ENCODE assay signal across 17 cellular contexts in the genomic region with DNA sequence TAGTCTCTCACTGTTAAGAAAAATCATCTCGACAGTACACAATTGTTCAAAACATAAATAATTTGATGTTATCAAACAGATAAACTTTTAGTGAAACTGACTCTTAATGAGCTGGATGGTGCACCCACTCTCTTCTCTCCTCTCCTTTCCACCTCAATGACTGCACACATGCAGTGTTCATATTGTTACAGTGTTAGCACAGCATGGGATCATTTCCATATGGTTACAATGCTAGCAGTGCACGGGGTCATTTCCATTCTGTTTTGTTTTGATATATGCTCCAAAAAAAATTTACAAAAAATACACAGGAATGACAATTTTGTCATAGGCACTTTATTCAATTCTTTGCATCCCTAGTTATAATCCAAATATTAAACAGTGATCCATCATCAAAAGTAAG. TPM values are rescaled to one million over a fixed set of nuclear protein-coding genes. Genes with fewer than 3 reads are reported as not detected.
A peak's percentile ranks its signal among the peaks of the same experiment; 100 is the strongest.
DNase-seq lines count a peak whose midpoint lies in the region; ATAC-seq and TF ChIP-seq lines count a peak whose summit lies in the region.
"Had no signal": no experiment of that assay in that cellular context is flagged by ENCODE, and none has a peak within 500 bp of the region (broad histone marks: within the 10 kb centered on the region; RNA-seq: fewer than 3 reads in every experiment).

No MANE protein-coding gene starts in this region.

- H3K27me3 Mint-ChIP-seq in activated T-cell treated with anti-CD3 and anti-CD28 coated beads, Interleukin-2, amount 50 U/mL, for 24 hours: no peaks in the 10 kb centered on the region
- peaks cover 30% of the 10 kb centered on the region for H3K27me3 Mint-ChIP-seq in brain
- H3K27me3 Mint-ChIP-seq in stimulated activated naive B cell treated with anti-CD40 and anti-IgM and Interleukin-4, amounts not matched to agents 10 μg/mL and 1 μg/mL and 100 μg/mL, for 72 hours: peaks cover 70 to 91% of the 10 kb centered on the region in 2 donors

- intact Hi-C loops in Right ventricle myocardium superior (cut with DNase I): no loop called here

- no peak for ATAC-seq in stimulated activated naive B cell treated with anti-CD40 and anti-IgM and Interleukin-4, amounts not matched to agents 10 μg/mL and 1 μg/mL and 100 μg/mL, for 72 hours (replicated peaks)
- no peak for ATAC-seq in Right ventricle myocardium superior (ENCODE audit: poor library complexity)
- ATAC-seq: Panc1, sciatic nerve had no signal

- no peak for TF ChIP-seq CTCF in brain (conservative IDR thresholded peaks at IDR 0.05)

- no peak overlapping the region for H3K4me3 ChIP-seq in effector memory CD4-positive, alpha-beta T cell (ENCODE audit: insufficient read depth, low read depth, low read length, poor library complexity, severe bottlenecking)
- H3K4me3 ChIP-seq: MG63, ovary, SK-N-MC had no signal

- H3K4me1 Mint-ChIP-seq in activated T-cell treated with anti-CD3 and anti-CD28 coated beads, Interleukin-2, amount 50 U/mL, for 24 hours (ENCODE audit: low read depth): peaks cover 62% of the 10 kb centered on the region
- H3K4me1 Mint-ChIP-seq in brain: peaks cover 76% of the 10 kb centered on the region
- H3K4me1 Mint-ChIP-seq in stimulated activated naive B cell treated with anti-CD40 and anti-IgM and Interleukin-4, amounts not matched to agents 10 μg/mL and 1 μg/mL and 100 μg/mL, for 72 hours: peaks cover 32 to 42% of the 10 kb centered on the region in 2 donors

- H3K27ac ChIP-seq in effector memory CD4-positive, alpha-beta T cell (ENCODE audit: insufficient read depth, low read length, poor library complexity, severe bottlenecking): no peak overlapping the region
- H3K27ac ChIP-seq: brain microvascular endothelial cell, epithelial cell of prostate, ovary, SK-N-MC had no signal

- peak overlapping the region; percentile 41 for H3K4me3 Mint-ChIP-seq in activated T-cell treated with anti-CD3 and anti-CD28 coated beads, Interleukin-2, amount 50 U/mL, for 24 hours
- H3K4me3 Mint-ChIP-seq in brain: peak overlapping the region; percentile 79 to 99 (median 91)
- no peak overlapping the region for H3K4me3 Mint-ChIP-seq in stimulated activated naive B cell treated with anti-CD40 and anti-IgM and Interleukin-4, amounts not matched to agents 10 μg/mL and 1 μg/mL and 100 μg/mL, for 72 hours
- H3K4me3 Mint-ChIP-seq: dendritic cell treated with granulocyte-macrophage colony-stimulating factor and Interleukin-4, amounts not matched to agents 40 ng/mL and 50 ng/mL, for 4 days had no signal

- H3K36me3 ChIP-seq in effector memory CD4-positive, alpha-beta T cell (ENCODE audit: control insufficient read depth, insufficient read depth, low read length): no peaks in the 10 kb centered on the region
- H3K36me3 ChIP-seq: brain microvascular endothelial cell, MG63, ovary had no signal

- H3K4me1 ChIP-seq in effector memory CD4-positive, alpha-beta T cell (ENCODE audit: control insufficient read depth, insufficient read depth, low read length, poor library complexity, severe bottlenecking): peaks cover 46% of the 10 kb centered on the region

- no peaks in the 10 kb centered on the region for H3K9me3 ChIP-seq in effector memory CD4-positive, alpha-beta T cell (ENCODE audit: control insufficient read depth, low read length)
- H3K9me3 ChIP-seq: MG63, ovary had no signal

- peaks cover 23% of the 10 kb centered on the region for H3K36me3 Mint-ChIP-seq in activated T-cell treated with anti-CD3 and anti-CD28 coated beads, Interleukin-2, amount 50 U/mL, for 24 hours (ENCODE audit: low read depth)
- H3K36me3 Mint-ChIP-seq in brain: peaks cover 5% of the 10 kb centered on the region
- peaks cover 0 to 3% of the 10 kb centered on the region in 2 donors for H3K36me3 Mint-ChIP-seq in stimulated activated naive B cell treated with anti-CD40 and anti-IgM and Interleukin-4, amounts not matched to agents 10 μg/mL and 1 μg/mL and 100 μg/mL, for 72 hours

- no peak overlapping the region for H3K27ac Mint-ChIP-seq in activated T-cell treated with anti-CD3 and anti-CD28 coated beads, Interleukin-2, amount 50 U/mL, for 24 hours
- peak overlapping the region; percentile 16 to 77 (median 29) for H3K27ac Mint-ChIP-seq in brain
- H3K27ac Mint-ChIP-seq in stimulated activated naive B cell treated with anti-CD40 and anti-IgM and Interleukin-4, amounts not matched to agents 10 μg/mL and 1 μg/mL and 100 μg/mL, for 72 hours: peak overlapping the region; percentile 66
- H3K27ac Mint-ChIP-seq: dendritic cell treated with granulocyte-macrophage colony-stimulating factor and Interleukin-4, amounts not matched to agents 40 ng/mL and 50 ng/mL, for 4 days had no signal

- DNase-seq in activated T-cell treated with anti-CD3 and anti-CD28 coated beads, Interleukin-2, amount 50 U/mL, for 24 hours: no peak
- DNase-seq in activated T-cell treated with anti-CD3 and anti-CD28 coated beads for 4 hours (no peak), NCI-H345 (lab: John Stamatoyannopoulos, UW) (peak; percentile 59), iPS-NIHi7 (ENCODE audit: extremely low spot score) (no peak), Right ventricle myocardium superior (no peak)
- no peak for DNase-seq in stimulated activated naive B cell treated with anti-CD40 and anti-IgM and Interleukin-4, amounts not matched to agents 10 μg/mL and 1 μg/mL and 100 μg/mL, for 72 hours
- no peak for DNase-seq in effector memory CD4-positive, alpha-beta T cell
- DNase-seq: brain microvascular endothelial cell, MG63, NCI-H1930, ovary had no signal

- H3K27me3 ChIP-seq in effector memory CD4-positive, alpha-beta T cell (replicated peaks; ENCODE audit: control insufficient read depth, insufficient read depth, low read length, poor library complexity, severe bottlenecking): no peaks in the 10 kb centered on the region

- no peaks in the 10 kb centered on the region for H3K9me3 Mint-ChIP-seq in activated T-cell treated with anti-CD3 and anti-CD28 coated beads, Interleukin-2, amount 50 U/mL, for 24 hours
- H3K9me3 Mint-ChIP-seq in brain: peaks cover 0 to 2% (median 0%) of the 10 kb centered on the region in 5 experiments
- no peaks in the 10 kb centered on the region for H3K9me3 Mint-ChIP-seq in stimulated activated naive B cell treated with anti-CD40 and anti-IgM and Interleukin-4, amounts not matched to agents 10 μg/mL and 1 μg/mL and 100 μg/mL, for 72 hours
- H3K9me3 Mint-ChIP-seq: dendritic cell treated with granulocyte-macrophage colony-stimulating factor and Interleukin-4, amounts not matched to agents 40 ng/mL and 50 ng/mL, for 4 days had no signal

RNA-seq across cellular contexts. Expression of gene RNF187, which starts 26.4 kb away (rescaled TPM):
- polyA plus RNA-seq in brain (ENCODE audit: insufficient read depth, low read depth, low replicate concordance): 531 TPM
- 81.7 TPM for total RNA-seq in Right ventricle myocardium superior

RNA-seq across cellular contexts. Expression of gene TRIM17, which starts 44.2 kb away (rescaled TPM):
- polyA plus RNA-seq in brain (ENCODE audit: insufficient read depth, low read depth, low replicate concordance): 0.61 TPM
- total RNA-seq in Right ventricle myocardium superior: 0.32 TPM

RNA-seq across cellular contexts. Expression of gene TRIM11, which starts 54.2 kb away (rescaled TPM):
- 21.0 TPM for polyA plus RNA-seq in brain (ENCODE audit: insufficient read depth, low read depth, low replicate concordance)
- total RNA-seq in Right ventricle myocardium superior: 6.2 TPM

Comparison
In these comparisons a context has a peak if more than half of its experiments do, and no peak if none do; other contexts are left out.
1. H3K4me3 Mint-ChIP-seq: peak in activated T-cell treated with anti-CD3 and anti-CD28 coated beads, Interleukin-2, amount 50 U/mL, for 24 hours (single experiment) and brain (5 of 5); none in stimulated activated naive B cell treated with anti-CD40 and anti-IgM and Interleukin-4, amounts not matched to agents 10 μg/mL and 1 μg/mL and 100 μg/mL, for 72 hours (0 of 2).